Comparison of ENCODE assay signal across 1 cellular context in genomic region chr16:80968386-80969113, GRCh38.
TF ChIP-seq lines count a peak whose summit lies in the region.

No MANE protein-coding gene starts in this region.

TF ChIP-seq in IMR-90, 13 proteins besides CTCF, POLR2A, EP300 and RAD21 (continued from another document):
- no peak for TF ChIP-seq USF2 (IDR thresholded peaks at IDR 0.05; ENCODE audit: low read depth, low read length)
